ENCODE assay signal across 1 cellular context in the genomic region with DNA sequence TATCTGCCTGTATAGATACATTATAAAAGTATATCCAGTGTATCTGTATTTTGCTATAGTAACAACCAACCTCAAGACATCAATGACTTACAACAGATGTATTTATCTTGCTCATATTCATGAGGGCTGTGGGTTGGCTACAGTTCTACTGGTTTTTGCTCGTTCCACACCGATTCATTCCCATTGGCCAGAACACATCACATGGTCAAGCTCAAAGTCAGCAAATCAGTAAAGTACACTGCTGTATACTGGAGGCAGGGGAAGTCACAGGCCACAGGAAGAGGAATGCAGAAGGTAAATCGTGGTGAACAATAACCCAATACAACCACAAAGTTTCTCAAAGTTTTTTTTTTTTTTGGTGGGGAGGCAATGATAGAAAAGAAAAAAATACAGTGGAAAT.
TF ChIP-seq lines count a peak whose summit lies in the region.

No MANE protein-coding gene starts in this region.

TF ChIP-seq in GM12878, 131 proteins besides CTCF, POLR2A, EP300 and RAD21 (continued from another document):
- TF ChIP-seq, protein P1, sequence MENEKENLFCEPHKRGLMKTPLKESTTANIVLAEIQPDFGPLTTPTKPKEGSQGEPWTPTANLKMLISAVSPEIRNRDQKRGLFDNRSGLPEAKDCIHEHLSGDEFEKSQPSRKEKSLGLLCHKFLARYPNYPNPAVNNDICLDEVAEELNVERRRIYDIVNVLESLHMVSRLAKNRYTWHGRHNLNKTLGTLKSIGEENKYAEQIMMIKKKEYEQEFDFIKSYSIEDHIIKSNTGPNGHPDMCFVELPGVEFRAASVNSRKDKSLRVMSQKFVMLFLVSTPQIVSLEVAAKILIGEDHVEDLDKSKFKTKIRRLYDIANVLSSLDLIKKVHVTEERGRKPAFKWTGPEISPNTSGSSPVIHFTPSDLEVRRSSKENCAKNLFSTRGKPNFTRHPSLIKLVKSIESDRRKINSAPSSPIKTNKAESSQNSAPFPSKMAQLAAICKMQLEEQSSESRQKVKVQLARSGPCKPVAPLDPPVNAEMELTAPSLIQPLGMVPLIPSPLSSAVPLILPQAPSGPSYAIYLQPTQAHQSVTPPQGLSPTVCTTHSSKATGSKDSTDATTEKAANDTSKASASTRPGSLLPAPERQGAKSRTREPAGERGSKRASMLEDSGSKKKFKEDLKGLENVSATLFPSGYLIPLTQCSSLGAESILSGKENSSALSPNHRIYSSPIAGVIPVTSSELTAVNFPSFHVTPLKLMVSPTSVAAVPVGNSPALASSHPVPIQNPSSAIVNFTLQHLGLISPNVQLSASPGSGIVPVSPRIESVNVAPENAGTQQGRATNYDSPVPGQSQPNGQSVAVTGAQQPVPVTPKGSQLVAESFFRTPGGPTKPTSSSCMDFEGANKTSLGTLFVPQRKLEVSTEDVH (IDR thresholded peaks at IDR 0.05; ENCODE audit: low read depth, partially characterized antibody), result no peak
- TF ChIP-seq SMC3 (IDR thresholded peaks at IDR 0.05; ENCODE audit: borderline replicate concordance, low read length), result no peak
- TF ChIP-seq, protein P2, sequence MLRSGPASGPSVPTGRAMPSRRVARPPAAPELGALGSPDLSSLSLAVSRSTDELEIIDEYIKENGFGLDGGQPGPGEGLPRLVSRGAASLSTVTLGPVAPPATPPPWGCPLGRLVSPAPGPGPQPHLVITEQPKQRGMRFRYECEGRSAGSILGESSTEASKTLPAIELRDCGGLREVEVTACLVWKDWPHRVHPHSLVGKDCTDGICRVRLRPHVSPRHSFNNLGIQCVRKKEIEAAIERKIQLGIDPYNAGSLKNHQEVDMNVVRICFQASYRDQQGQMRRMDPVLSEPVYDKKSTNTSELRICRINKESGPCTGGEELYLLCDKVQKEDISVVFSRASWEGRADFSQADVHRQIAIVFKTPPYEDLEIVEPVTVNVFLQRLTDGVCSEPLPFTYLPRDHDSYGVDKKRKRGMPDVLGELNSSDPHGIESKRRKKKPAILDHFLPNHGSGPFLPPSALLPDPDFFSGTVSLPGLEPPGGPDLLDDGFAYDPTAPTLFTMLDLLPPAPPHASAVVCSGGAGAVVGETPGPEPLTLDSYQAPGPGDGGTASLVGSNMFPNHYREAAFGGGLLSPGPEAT (IDR thresholded peaks at IDR 0.05; ENCODE audit: low read depth), result no peak
- no peak for TF ChIP-seq KLF5 (IDR thresholded peaks at IDR 0.05; ENCODE audit: partially characterized antibody)
- TF ChIP-seq IKZF2 (IDR thresholded peaks at IDR 0.05), result no peak
- TF ChIP-seq SMARCA5 (IDR thresholded peaks at IDR 0.05), result no peak
- no peak for TF ChIP-seq ZBED1 (IDR thresholded peaks at IDR 0.05; ENCODE audit: borderline replicate concordance)
- TF ChIP-seq, protein P3, sequence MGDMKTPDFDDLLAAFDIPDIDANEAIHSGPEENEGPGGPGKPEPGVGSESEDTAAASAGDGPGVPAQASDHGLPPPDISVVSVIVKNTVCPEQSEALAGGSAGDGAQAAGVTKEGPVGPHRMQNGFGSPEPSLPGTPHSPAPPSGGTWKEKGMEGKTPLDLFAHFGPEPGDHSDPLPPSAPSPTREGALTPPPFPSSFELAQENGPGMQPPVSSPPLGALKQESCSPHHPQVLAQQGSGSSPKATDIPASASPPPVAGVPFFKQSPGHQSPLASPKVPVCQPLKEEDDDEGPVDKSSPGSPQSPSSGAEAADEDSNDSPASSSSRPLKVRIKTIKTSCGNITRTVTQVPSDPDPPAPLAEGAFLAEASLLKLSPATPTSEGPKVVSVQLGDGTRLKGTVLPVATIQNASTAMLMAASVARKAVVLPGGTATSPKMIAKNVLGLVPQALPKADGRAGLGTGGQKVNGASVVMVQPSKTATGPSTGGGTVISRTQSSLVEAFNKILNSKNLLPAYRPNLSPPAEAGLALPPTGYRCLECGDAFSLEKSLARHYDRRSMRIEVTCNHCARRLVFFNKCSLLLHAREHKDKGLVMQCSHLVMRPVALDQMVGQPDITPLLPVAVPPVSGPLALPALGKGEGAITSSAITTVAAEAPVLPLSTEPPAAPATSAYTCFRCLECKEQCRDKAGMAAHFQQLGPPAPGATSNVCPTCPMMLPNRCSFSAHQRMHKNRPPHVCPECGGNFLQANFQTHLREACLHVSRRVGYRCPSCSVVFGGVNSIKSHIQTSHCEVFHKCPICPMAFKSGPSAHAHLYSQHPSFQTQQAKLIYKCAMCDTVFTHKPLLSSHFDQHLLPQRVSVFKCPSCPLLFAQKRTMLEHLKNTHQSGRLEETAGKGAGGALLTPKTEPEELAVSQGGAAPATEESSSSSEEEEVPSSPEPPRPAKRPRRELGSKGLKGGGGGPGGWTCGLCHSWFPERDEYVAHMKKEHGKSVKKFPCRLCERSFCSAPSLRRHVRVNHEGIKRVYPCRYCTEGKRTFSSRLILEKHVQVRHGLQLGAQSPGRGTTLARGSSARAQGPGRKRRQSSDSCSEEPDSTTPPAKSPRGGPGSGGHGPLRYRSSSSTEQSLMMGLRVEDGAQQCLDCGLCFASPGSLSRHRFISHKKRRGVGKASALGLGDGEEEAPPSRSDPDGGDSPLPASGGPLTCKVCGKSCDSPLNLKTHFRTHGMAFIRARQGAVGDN (IDR thresholded peaks at IDR 0.05), result no peak
- TF ChIP-seq IKZF1 (conservative IDR thresholded peaks at IDR 0.05), result no peak
- TF ChIP-seq, protein P4, sequence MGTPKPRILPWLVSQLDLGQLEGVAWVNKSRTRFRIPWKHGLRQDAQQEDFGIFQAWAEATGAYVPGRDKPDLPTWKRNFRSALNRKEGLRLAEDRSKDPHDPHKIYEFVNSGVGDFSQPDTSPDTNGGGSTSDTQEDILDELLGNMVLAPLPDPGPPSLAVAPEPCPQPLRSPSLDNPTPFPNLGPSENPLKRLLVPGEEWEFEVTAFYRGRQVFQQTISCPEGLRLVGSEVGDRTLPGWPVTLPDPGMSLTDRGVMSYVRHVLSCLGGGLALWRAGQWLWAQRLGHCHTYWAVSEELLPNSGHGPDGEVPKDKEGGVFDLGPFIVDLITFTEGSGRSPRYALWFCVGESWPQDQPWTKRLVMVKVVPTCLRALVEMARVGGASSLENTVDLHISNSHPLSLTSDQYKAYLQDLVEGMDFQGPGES (IDR thresholded peaks at IDR 0.05), result no peak
- TF ChIP-seq, protein P5, sequence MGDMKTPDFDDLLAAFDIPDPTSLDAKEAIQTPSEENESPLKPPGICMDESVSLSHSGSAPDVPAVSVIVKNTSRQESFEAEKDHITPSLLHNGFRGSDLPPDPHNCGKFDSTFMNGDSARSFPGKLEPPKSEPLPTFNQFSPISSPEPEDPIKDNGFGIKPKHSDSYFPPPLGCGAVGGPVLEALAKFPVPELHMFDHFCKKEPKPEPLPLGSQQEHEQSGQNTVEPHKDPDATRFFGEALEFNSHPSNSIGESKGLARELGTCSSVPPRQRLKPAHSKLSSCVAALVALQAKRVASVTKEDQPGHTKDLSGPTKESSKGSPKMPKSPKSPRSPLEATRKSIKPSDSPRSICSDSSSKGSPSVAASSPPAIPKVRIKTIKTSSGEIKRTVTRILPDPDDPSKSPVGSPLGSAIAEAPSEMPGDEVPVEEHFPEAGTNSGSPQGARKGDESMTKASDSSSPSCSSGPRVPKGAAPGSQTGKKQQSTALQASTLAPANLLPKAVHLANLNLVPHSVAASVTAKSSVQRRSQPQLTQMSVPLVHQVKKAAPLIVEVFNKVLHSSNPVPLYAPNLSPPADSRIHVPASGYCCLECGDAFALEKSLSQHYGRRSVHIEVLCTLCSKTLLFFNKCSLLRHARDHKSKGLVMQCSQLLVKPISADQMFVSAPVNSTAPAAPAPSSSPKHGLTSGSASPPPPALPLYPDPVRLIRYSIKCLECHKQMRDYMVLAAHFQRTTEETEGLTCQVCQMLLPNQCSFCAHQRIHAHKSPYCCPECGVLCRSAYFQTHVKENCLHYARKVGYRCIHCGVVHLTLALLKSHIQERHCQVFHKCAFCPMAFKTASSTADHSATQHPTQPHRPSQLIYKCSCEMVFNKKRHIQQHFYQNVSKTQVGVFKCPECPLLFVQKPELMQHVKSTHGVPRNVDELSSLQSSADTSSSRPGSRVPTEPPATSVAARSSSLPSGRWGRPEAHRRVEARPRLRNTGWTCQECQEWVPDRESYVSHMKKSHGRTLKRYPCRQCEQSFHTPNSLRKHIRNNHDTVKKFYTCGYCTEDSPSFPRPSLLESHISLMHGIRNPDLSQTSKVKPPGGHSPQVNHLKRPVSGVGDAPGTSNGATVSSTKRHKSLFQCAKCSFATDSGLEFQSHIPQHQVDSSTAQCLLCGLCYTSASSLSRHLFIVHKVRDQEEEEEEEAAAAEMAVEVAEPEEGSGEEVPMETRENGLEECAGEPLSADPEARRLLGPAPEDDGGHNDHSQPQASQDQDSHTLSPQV (IDR thresholded peaks at IDR 0.05), result no peak
- TF ChIP-seq, protein P6, sequence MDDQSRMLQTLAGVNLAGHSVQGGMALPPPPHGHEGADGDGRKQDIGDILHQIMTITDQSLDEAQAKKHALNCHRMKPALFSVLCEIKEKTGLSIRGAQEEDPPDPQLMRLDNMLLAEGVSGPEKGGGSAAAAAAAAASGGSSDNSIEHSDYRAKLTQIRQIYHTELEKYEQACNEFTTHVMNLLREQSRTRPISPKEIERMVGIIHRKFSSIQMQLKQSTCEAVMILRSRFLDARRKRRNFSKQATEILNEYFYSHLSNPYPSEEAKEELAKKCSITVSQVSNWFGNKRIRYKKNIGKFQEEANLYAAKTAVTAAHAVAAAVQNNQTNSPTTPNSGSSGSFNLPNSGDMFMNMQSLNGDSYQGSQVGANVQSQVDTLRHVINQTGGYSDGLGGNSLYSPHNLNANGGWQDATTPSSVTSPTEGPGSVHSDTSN (IDR thresholded peaks at IDR 0.05; ENCODE audit: insufficient replicate concordance, low read depth, low read length), result no peak
